1 cellular context compared by ENCODE assay signal in the genomic region with DNA sequence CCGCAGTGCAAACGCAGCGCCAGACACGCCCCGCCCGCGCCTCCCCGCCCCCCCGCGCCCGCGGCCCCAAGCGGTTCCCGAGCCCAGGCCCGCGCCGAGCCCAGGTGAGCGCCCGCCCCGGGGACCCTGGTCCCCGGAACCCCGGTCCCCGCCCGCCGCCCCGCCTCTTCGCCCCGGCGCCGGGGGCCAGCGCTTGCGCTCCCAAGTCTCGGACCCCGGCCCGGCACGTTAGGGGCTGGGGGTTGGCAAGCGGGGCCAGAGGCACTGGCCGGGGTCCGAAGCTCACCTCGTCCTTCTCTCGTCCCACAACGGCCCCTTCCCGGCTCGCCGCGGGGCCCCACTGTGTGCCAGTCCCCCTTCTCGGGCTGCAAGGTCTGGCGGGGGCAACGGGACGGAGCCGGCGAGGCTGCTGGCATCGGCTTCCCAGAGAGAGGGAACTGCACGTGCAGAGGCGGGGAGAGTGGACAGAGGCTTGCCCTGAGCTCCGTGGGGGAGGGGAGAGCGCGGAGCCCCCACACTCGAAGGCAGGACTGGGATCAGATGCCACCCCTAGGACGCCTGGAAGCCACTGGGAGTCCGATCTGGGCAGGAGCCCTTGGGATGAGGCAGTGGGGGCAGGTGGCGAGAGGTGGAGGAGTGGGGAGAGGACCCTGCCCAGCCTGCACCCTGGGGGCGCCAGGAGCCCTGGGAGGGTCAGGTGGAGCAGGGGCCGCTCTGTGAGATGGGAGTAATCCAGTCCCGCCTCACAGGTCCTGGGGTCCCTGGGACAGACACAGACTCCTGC.
TF ChIP-seq lines count a peak whose summit lies in the region.

No MANE protein-coding gene starts in this region.

TF ChIP-seq in HepG2, 621 proteins besides CTCF, POLR2A, EP300 and RAD21 (continued from another document and continues in another):
- no peak for TF ChIP-seq ZNF646 (CRISPR knock-in tag; IDR thresholded peaks at IDR 0.05)
- no peak; the same call in 1 of the 2 replicates for TF ChIP-seq BCL6 (CRISPR knock-in tag; IDR thresholded peaks at IDR 0.05)
- no peak for TF ChIP-seq CEBPB (IDR thresholded peaks at IDR 0.05; ENCODE audit: borderline replicate concordance, low read depth, low read length)
- no peak for TF ChIP-seq REPIN1 (CRISPR knock-in tag; IDR thresholded peaks at IDR 0.05; ENCODE audit: borderline replicate concordance, low read depth)
- TF ChIP-seq ZKSCAN8 (CRISPR knock-in tag; IDR thresholded peaks at IDR 0.05; ENCODE audit: borderline replicate concordance), result no peak
- TF ChIP-seq HNRNPH1 (optimal IDR thresholded peaks at IDR 0.05; ENCODE audit: low read depth, low read length), result no peak
- TF ChIP-seq, protein P1, sequence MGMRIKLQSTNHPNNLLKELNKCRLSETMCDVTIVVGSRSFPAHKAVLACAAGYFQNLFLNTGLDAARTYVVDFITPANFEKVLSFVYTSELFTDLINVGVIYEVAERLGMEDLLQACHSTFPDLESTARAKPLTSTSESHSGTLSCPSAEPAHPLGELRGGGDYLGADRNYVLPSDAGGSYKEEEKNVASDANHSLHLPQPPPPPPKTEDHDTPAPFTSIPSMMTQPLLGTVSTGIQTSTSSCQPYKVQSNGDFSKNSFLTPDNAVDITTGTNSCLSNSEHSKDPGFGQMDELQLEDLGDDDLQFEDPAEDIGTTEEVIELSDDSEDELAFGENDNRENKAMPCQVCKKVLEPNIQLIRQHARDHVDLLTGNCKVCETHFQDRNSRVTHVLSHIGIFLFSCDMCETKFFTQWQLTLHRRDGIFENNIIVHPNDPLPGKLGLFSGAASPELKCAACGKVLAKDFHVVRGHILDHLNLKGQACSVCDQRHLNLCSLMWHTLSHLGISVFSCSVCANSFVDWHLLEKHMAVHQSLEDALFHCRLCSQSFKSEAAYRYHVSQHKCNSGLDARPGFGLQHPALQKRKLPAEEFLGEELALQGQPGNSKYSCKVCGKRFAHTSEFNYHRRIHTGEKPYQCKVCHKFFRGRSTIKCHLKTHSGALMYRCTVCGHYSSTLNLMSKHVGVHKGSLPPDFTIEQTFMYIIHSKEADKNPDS (CRISPR knock-in tag; IDR thresholded peaks at IDR 0.05), result no peak
- TF ChIP-seq, protein P2, sequence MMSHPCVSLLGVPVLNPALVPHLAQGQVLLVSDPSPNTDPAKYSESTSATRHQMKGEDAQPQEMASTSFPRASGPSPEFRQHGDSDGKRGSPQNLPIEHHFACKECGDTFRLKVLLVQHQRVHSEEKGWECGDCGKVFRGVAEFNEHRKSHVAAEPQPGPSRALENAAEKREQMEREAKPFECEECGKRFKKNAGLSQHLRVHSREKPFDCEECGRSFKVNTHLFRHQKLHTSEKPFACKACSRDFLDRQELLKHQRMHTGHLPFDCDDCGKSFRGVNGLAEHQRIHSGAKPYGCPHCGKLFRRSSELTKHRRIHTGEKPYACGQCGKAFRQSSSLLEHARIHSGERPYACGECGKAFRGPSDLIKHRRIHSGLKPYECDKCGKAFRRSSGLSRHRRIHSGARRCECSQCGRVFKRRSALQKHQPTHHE (CRISPR knock-in tag; IDR thresholded peaks at IDR 0.05; ENCODE audit: borderline replicate concordance), result no peak
- TF ChIP-seq, protein P3, sequence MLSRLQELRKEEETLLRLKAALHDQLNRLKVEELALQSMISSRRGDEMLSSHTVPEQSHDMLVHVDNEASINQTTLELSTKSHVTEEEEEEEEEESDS (CRISPR knock-in tag; IDR thresholded peaks at IDR 0.05; ENCODE audit: borderline replicate concordance), result no peak
- TF ChIP-seq ZNF282 (IDR thresholded peaks at IDR 0.05; ENCODE audit: partially characterized antibody), result no peak
- TF ChIP-seq MXD4 (CRISPR knock-in tag; IDR thresholded peaks at IDR 0.05), result 0 out of 2 replicates have a peak, but pooled peaks have one; percentile 27
- no peak for TF ChIP-seq KLF9 (CRISPR knock-in tag; IDR thresholded peaks at IDR 0.05; ENCODE audit: low read depth)
- no peak for TF ChIP-seq ARNTL (CRISPR knock-in tag; IDR thresholded peaks at IDR 0.05)
- no peak for TF ChIP-seq ZBTB44 (CRISPR knock-in tag; IDR thresholded peaks at IDR 0.05)
- no peak for TF ChIP-seq TCF7 (IDR thresholded peaks at IDR 0.05; ENCODE audit: low read depth)
- no peak for TF ChIP-seq ZBTB33 (CRISPR knock-in tag; IDR thresholded peaks at IDR 0.05)
- TF ChIP-seq RBFOX2 (IDR thresholded peaks at IDR 0.05; ENCODE audit: low read depth, low read length), result peak; percentile 77
- TF ChIP-seq ATF2 (CRISPR knock-in tag; IDR thresholded peaks at IDR 0.05), result no peak
- TF ChIP-seq ZFP62 (CRISPR knock-in tag; IDR thresholded peaks at IDR 0.05), result no peak
- TF ChIP-seq HDAC1 (CRISPR knock-in tag; IDR thresholded peaks at IDR 0.05), result peak; percentile 34
- 0 out of 2 replicates have a peak, but pooled peaks have one; percentile 5 for TF ChIP-seq MEIS2 (CRISPR knock-in tag; IDR thresholded peaks at IDR 0.05)
- TF ChIP-seq SUZ12 (IDR thresholded peaks at IDR 0.05; ENCODE audit: low read depth, low read length), result no peak
- TF ChIP-seq ZNF609 (CRISPR knock-in tag; IDR thresholded peaks at IDR 0.05; ENCODE audit: borderline replicate concordance), result no peak
- TF ChIP-seq TAF15 (IDR thresholded peaks at IDR 0.05; ENCODE audit: low read depth, low read length, poor library complexity, severe bottlenecking), result no peak
- TF ChIP-seq ZBTB38 (CRISPR knock-in tag; IDR thresholded peaks at IDR 0.05), result no peak
- peak; percentile 10; the same call in 1 of the 2 replicates for TF ChIP-seq FOXO1 (CRISPR knock-in tag; IDR thresholded peaks at IDR 0.05)
